8 cellular contexts compared by ENCODE assay signal in the genomic region with DNA sequence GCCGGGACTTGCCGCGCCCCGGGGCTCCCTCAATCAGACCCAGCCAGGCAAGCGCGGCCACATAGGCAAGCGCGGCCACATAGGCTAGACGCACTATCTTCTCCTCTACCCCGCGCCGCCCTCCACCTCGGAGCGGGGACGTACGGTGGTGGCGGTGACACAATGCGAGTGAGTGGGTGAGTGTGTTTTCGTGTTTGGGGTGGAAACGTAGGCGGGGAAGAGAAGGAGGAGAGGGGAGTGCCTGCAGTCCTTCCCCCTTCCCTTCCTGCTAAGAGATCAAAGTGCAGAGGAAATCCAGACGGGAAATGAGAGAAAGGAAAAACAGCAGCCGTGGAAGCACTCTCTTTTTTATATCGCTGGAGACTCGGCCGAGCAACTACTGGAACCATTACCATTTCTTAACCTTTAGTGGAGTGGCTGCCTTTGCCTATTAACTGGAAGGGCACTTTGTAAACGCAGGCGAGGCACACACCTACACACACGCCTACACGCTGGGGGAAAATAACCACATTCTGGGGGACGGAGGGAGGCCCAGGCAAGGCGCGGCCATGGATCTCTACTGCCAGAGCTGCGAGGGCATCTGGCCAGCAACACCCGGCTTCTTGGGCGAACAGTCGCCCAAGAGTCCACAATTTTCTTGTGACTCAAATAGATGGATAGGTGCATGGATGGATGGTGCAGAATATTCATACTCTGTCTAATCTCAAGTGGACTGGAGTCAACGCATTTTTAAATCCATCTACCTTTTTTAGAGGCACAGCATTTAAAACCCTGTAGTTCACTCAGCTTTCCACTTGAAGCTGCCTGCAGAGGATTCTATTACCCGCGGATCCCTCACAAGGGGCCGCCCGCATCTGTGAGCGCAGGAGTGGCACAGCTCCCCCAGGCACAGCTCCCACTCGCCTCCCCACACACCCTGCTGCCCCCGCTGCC. TPM values are rescaled to one million over a fixed set of nuclear protein-coding genes. Genes with fewer than 3 reads are reported as not detected.
A peak's percentile ranks its signal among the peaks of the same experiment; 100 is the strongest.
DNase-seq lines count a peak whose midpoint lies in the region; ATAC-seq and TF ChIP-seq lines count a peak whose summit lies in the region.

No MANE protein-coding gene starts in this region.

- peaks cover 37% of the 10 kb centered on the region for H3K4me1 ChIP-seq in suprapubic skin

- no peak for TF ChIP-seq EP300 in suprapubic skin (IDR thresholded peaks at IDR 0.05)

- 1% methylated on average over 36 of the region's 45 CpGs for WGBS in suprapubic skin

- no peaks in the 10 kb centered on the region for H3K9me3 ChIP-seq in suprapubic skin

- H3K36me3 ChIP-seq in suprapubic skin = no peaks in the 10 kb centered on the region

- peaks cover 31% of the 10 kb centered on the region for H3K27me3 ChIP-seq in suprapubic skin

- DNase-seq in NCI-H748 treated with DMSO at 0.1 percent for 48 hours (lab: John Stamatoyannopoulos, UW) = peak; percentile 78
- peak; percentile 50 for DNase-seq in dedifferentiated amniotic fluid mesenchymal stem cell (ENCODE audit: extremely low spot score)
- DNase-seq in left kidney (ENCODE audit: low read depth, low spot score) = peak; percentile 81
- DNase-seq in suprapubic skin (ENCODE audit: low spot score in 2 of 2) = peak in 1 of 2 donors; percentile 56
- DNase-seq in AG08395 (ENCODE audit: low spot score) = no peak
- no peak for DNase-seq in NCI-H187 (lab: John Stamatoyannopoulos, UW)
- DNase-seq in epidermal melanocyte (ENCODE audit: insufficient read length, low spot score) = no peak

- peak; percentile 45 for ATAC-seq in GM21723 (IDR thresholded peaks at IDR 0.05; ENCODE audit: unreplicated experiment)

- H3K4me3 ChIP-seq in suprapubic skin = peak overlapping the region; percentile 67

- TF ChIP-seq CTCF in suprapubic skin (IDR thresholded peaks at IDR 0.05) = no peak

- TF ChIP-seq POLR2A in suprapubic skin (IDR thresholded peaks at IDR 0.05) = no peak

- H3K27ac ChIP-seq in suprapubic skin = peak overlapping the region; percentile 68

RNA-seq across cellular contexts. Expression of a gene that starts 2.1 kb away (rescaled TPM):
- total RNA-seq in suprapubic skin = 10 to 100 TPM in 3 of 4 donors, 1 to 10 TPM in 1; 9.4 to 21.5 (median 17.5) TPM

Comparison
In these comparisons a context has a peak if more than half of its experiments do, and no peak if none do; other contexts are left out.
1. DNase-seq: peak in NCI-H748 treated with DMSO at 0.1 percent for 48 hours (single experiment), dedifferentiated amniotic fluid mesenchymal stem cell (single experiment) and left kidney (single experiment); none in AG08395 (single experiment), NCI-H187 (0 of 2) and epidermal melanocyte (single experiment).